Comparison of ENCODE assay signal across 1 cellular context in genomic region chr7:50467817-50468610, GRCh38.
TF ChIP-seq lines count a peak whose summit lies in the region.

No MANE protein-coding gene starts in this region.

TF ChIP-seq in HepG2, 621 proteins besides CTCF, POLR2A, EP300 and RAD21 (continued from another document and continues in another):
- TF ChIP-seq ZBTB34 (CRISPR knock-in tag; IDR thresholded peaks at IDR 0.05): no peak
- TF ChIP-seq ZNF407 (CRISPR knock-in tag; IDR thresholded peaks at IDR 0.05; ENCODE audit: not compliant biosample characterization): no peak
- TF ChIP-seq POGZ (CRISPR knock-in tag; IDR thresholded peaks at IDR 0.05): no peak
- no peak for TF ChIP-seq ZNF281 (CRISPR knock-in tag; IDR thresholded peaks at IDR 0.05; ENCODE audit: borderline replicate concordance)
- TF ChIP-seq ZNF276 (CRISPR knock-in tag; IDR thresholded peaks at IDR 0.05; ENCODE audit: low read depth): no peak
- no peak for TF ChIP-seq MAF1 (CRISPR knock-in tag; IDR thresholded peaks at IDR 0.05; ENCODE audit: borderline replicate concordance)
- TF ChIP-seq ATF2 (CRISPR knock-in tag; IDR thresholded peaks at IDR 0.05): peak; percentile 47; the same call in 1 of the 2 replicates
- TF ChIP-seq CEBPZ (IDR thresholded peaks at IDR 0.05; ENCODE audit: low read length): no peak
- no peak for TF ChIP-seq FUBP1 (CRISPR knock-in tag; IDR thresholded peaks at IDR 0.05; ENCODE audit: borderline replicate concordance)
- TF ChIP-seq KDM3A (CRISPR knock-in tag; IDR thresholded peaks at IDR 0.05; ENCODE audit: low read depth): no peak; the same call in 1 of the 2 replicates
- TF ChIP-seq ZNF780A (CRISPR knock-in tag; IDR thresholded peaks at IDR 0.05): no peak
- no peak for TF ChIP-seq ZNF414 (CRISPR knock-in tag; IDR thresholded peaks at IDR 0.05)
- TF ChIP-seq ZSCAN9 (CRISPR knock-in tag; IDR thresholded peaks at IDR 0.05; ENCODE audit: borderline replicate concordance): 0 out of 2 replicates have a peak, but pooled peaks have one; percentile 64
- no peak for TF ChIP-seq ZFP90 (CRISPR knock-in tag; IDR thresholded peaks at IDR 0.05; ENCODE audit: borderline replicate concordance)
- TF ChIP-seq SIX1 (CRISPR knock-in tag; IDR thresholded peaks at IDR 0.05; ENCODE audit: borderline replicate concordance): no peak
- TF ChIP-seq CREB3 (CRISPR knock-in tag; IDR thresholded peaks at IDR 0.05): no peak
- no peak for TF ChIP-seq KLF15 (CRISPR knock-in tag; IDR thresholded peaks at IDR 0.05; ENCODE audit: borderline replicate concordance)
- TF ChIP-seq ZNF724P (CRISPR knock-in tag; IDR thresholded peaks at IDR 0.05; ENCODE audit: borderline replicate concordance): no peak
- TF ChIP-seq EEA1 (CRISPR knock-in tag; IDR thresholded peaks at IDR 0.05; ENCODE audit: borderline replicate concordance): no peak
- 0 out of 2 replicates have a peak, but pooled peaks have one; percentile 39 for TF ChIP-seq RNF2 (conservative IDR thresholded peaks at IDR 0.05; ENCODE audit: low read depth)
- no peak for TF ChIP-seq ZNF629 (CRISPR knock-in tag; conservative IDR thresholded peaks at IDR 0.05)
- peak; percentile 44 for TF ChIP-seq FOSL2 (CRISPR knock-in tag; IDR thresholded peaks at IDR 0.05)
- TF ChIP-seq SPEN (CRISPR knock-in tag; IDR thresholded peaks at IDR 0.05; ENCODE audit: low read depth): peak; percentile 32; the same call in 1 of the 2 replicates
- TF ChIP-seq RFXAP (CRISPR knock-in tag; IDR thresholded peaks at IDR 0.05; ENCODE audit: borderline replicate concordance): no peak
- TF ChIP-seq TRIM22 (IDR thresholded peaks at IDR 0.05): no peak
- TF ChIP-seq MLLT10 (CRISPR knock-in tag; IDR thresholded peaks at IDR 0.05): no peak
- TF ChIP-seq CREB1 (IDR thresholded peaks at IDR 0.05): peak; percentile 80
- no peak for TF ChIP-seq CREB1 (CRISPR knock-in tag; IDR thresholded peaks at IDR 0.05)
